Comparison of ENCODE assay signal across 13 cellular contexts in genomic region chr11:10604340-10604748, GRCh38. TPM values are rescaled to one million over a fixed set of nuclear protein-coding genes. Genes with fewer than 3 reads are reported as not detected.
A peak's percentile ranks its signal among the peaks of the same experiment; 100 is the strongest.
DNase-seq lines count a peak whose midpoint lies in the region; ATAC-seq and TF ChIP-seq lines count a peak whose summit lies in the region.
"Had no signal": no experiment of that assay in that cellular context is flagged by ENCODE, and none has a peak within 500 bp of the region (broad histone marks: within the 10 kb centered on the region; RNA-seq: fewer than 3 reads in every experiment).

No MANE protein-coding gene starts in this region.

- peak overlapping the region; percentile 42 for H3K27ac ChIP-seq in layer of hippocampus (ENCODE audit: low read depth, low read length)

- no peak for TF ChIP-seq CTCF in cardiac fibroblast (IDR thresholded peaks at IDR 0.05; ENCODE audit: low read depth, low read length)

- no peaks in the 10 kb centered on the region for H3K27me3 ChIP-seq in layer of hippocampus (ENCODE audit: control insufficient read depth, insufficient read depth, low read length)

- no peak for ATAC-seq in stimulated activated memory B cell treated with anti-CD40 and anti-IgM and Interleukin-4, amounts not matched to agents 10 μg/mL and 1 μg/mL and 100 μg/mL, for 72 hours
- ATAC-seq in GM19324 (IDR thresholded peaks at IDR 0.05; ENCODE audit: low FRiP score, unreplicated experiment) (no peak), HG03442 (IDR thresholded peaks at IDR 0.05; ENCODE audit: unreplicated experiment) (no peak)

- peaks cover 12% of the 10 kb centered on the region for H3K36me3 Mint-ChIP-seq in stimulated activated memory B cell treated with anti-CD40 and anti-IgM and Interleukin-4, amounts not matched to agents 10 μg/mL and 1 μg/mL and 100 μg/mL, for 72 hours
- H3K36me3 Mint-ChIP-seq: activated naive CD8-positive, alpha-beta T cell had no signal

- peaks cover 85% of the 10 kb centered on the region for H3K4me1 Mint-ChIP-seq in stimulated activated memory B cell treated with anti-CD40 and anti-IgM and Interleukin-4, amounts not matched to agents 10 μg/mL and 1 μg/mL and 100 μg/mL, for 72 hours

- peak overlapping the region; percentile 97 for H3K27ac Mint-ChIP-seq in stimulated activated memory B cell treated with anti-CD40 and anti-IgM and Interleukin-4, amounts not matched to agents 10 μg/mL and 1 μg/mL and 100 μg/mL, for 72 hours
- H3K27ac Mint-ChIP-seq: activated naive CD8-positive, alpha-beta T cell had no signal

- DNase-seq in Jurkat, Clone E6-1 (ENCODE audit: low read depth, low spot score) = peak; percentile 35
- DNase-seq in cardiac fibroblast (ENCODE audit: low read depth in 2 of 2) (peak; percentile 60 to 75), NCI-H2227 treated with DMSO at 0.1 percent for 48 hours (lab: John Stamatoyannopoulos, UW) (no peak), T-helper 1 cell (no peak)
- DNase-seq: DMS79, glutamatergic neuron, NCI-H526 treated with DMSO at 0.1 percent for 48 hours, nucleus accumbens had no signal

- no peaks in the 10 kb centered on the region for H3K9me3 Mint-ChIP-seq in stimulated activated memory B cell treated with anti-CD40 and anti-IgM and Interleukin-4, amounts not matched to agents 10 μg/mL and 1 μg/mL and 100 μg/mL, for 72 hours

- no peaks in the 10 kb centered on the region for H3K27me3 Mint-ChIP-seq in stimulated activated memory B cell treated with anti-CD40 and anti-IgM and Interleukin-4, amounts not matched to agents 10 μg/mL and 1 μg/mL and 100 μg/mL, for 72 hours

- no peak overlapping the region for H3K4me3 ChIP-seq in Jurkat, Clone E6-1 (ENCODE audit: low read length)
- H3K4me3 ChIP-seq in cardiac fibroblast (replicated peaks in 1 of 2; ENCODE audit: low read depth in 2 of 2, low read length in 2 of 2) = no peak overlapping the region

- H3K4me3 Mint-ChIP-seq in stimulated activated memory B cell treated with anti-CD40 and anti-IgM and Interleukin-4, amounts not matched to agents 10 μg/mL and 1 μg/mL and 100 μg/mL, for 72 hours = no peak overlapping the region
- H3K4me3 Mint-ChIP-seq: activated naive CD8-positive, alpha-beta T cell had no signal

RNA-seq across cellular contexts. Expression of gene LYVE1, which starts 35.9 kb away (rescaled TPM):
- polyA plus RNA-seq in Jurkat, Clone E6-1 (2012; ENCODE audit: insufficient read depth, insufficient read length) = not detected

Comparison
In these comparisons a context has a peak if more than half of its experiments do, and no peak if none do; other contexts are left out.
1. DNase-seq: peak in Jurkat, Clone E6-1 (single experiment) and cardiac fibroblast (2 of 2); none in NCI-H2227 treated with DMSO at 0.1 percent for 48 hours (single experiment) and T-helper 1 cell (0 of 5).